Comparison of ENCODE assay signal across 1 cellular context in the genomic region with DNA sequence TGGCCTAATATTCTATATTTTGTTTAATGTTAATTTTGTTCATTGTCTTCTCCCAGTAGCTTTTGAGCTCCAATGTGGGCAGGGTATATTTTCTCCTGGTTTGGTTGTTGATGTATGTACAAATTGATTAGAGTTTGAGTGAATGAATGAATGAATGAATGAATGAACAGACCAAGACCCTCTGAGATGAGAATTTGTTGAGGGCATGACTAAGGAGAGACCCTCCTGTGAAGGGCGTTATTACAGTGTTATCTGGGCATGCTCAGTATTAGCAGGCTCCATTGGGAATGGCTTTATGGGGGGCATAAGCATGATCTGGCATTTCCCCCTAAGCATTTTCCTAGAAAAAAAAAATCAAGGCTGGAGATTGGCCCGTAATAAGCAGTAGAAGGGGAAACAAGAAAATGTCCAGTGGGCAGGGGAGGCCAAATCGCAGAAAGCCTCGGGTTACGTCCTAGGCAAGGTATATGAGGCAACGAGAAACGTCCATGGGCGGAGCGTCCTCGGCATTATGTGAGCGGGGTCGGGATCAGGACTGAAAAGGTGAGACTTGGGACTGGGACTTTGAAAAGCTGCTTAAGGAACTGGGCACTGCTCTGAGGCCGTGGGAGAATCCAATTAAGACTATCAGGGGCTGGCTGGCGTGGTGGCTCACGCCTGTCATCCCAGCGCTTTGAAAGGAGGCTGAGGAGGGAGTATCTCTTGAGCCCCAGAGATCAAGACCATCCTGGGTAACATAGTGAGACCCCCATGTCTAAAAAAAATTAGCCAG.
TF ChIP-seq lines count a peak whose summit lies in the region.

No MANE protein-coding gene starts in this region.

TF ChIP-seq in K562, 482 proteins besides CTCF, POLR2A, EP300 and RAD21:
- TF ChIP-seq CEBPG (CRISPR knock-in tag; IDR thresholded peaks at IDR 0.05) (peak; percentile 23; the same call in 1 of the 2 replicates), CEBPG (tag; conservative IDR thresholded peaks at IDR 0.05 in 1 of 2, IDR thresholded peaks at IDR 0.05 in 1 of 2) (peak in 1 of 2 experiments; percentile 24; a peak in 1 of 4 replicates), PHF8 (IDR thresholded peaks at IDR 0.05; ENCODE audit: borderline replicate concordance, low read length) (no peak), ZNF24 (IDR thresholded peaks at IDR 0.05) (peak; percentile 80), TCF7 (IDR thresholded peaks at IDR 0.05; ENCODE audit: borderline replicate concordance) (no peak), ZBTB7A (IDR thresholded peaks at IDR 0.05; ENCODE audit: borderline replicate concordance, control insufficient read depth, low read depth, low read length) (no peak), PURB (CRISPR knock-in tag; IDR thresholded peaks at IDR 0.05; ENCODE audit: low read depth) (no peak), CEBPB (tag; IDR thresholded peaks at IDR 0.05) (peak; percentile 31; the same call in 1 of the 2 replicates), SAP30 (IDR thresholded peaks at IDR 0.05; ENCODE audit: borderline replicate concordance, insufficient read depth, low read depth, low read length, poor library complexity, severe bottlenecking) (peak; percentile 15), MYNN (IDR thresholded peaks at IDR 0.05) (no peak), MYNN (CRISPR knock-in tag; IDR thresholded peaks at IDR 0.05) (no peak), MCM7 (IDR thresholded peaks at IDR 0.05) (no peak)
- TF ChIP-seq, protein P1, sequence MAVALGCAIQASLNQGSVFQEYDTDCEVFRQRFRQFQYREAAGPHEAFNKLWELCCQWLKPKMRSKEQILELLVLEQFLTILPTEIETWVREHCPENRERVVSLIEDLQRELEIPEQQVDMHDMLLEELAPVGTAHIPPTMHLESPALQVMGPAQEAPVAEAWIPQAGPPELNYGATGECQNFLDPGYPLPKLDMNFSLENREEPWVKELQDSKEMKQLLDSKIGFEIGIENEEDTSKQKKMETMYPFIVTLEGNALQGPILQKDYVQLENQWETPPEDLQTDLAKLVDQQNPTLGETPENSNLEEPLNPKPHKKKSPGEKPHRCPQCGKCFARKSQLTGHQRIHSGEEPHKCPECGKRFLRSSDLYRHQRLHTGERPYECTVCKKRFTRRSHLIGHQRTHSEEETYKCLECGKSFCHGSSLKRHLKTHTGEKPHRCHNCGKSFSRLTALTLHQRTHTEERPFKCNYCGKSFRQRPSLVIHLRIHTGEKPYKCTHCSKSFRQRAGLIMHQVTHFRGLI (CRISPR knock-in tag; IDR thresholded peaks at IDR 0.05): no peak
- TF ChIP-seq, protein P2, sequence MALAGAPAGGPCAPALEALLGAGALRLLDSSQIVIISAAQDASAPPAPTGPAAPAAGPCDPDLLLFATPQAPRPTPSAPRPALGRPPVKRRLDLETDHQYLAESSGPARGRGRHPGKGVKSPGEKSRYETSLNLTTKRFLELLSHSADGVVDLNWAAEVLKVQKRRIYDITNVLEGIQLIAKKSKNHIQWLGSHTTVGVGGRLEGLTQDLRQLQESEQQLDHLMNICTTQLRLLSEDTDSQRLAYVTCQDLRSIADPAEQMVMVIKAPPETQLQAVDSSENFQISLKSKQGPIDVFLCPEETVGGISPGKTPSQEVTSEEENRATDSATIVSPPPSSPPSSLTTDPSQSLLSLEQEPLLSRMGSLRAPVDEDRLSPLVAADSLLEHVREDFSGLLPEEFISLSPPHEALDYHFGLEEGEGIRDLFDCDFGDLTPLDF (CRISPR knock-in tag; IDR thresholded peaks at IDR 0.05): peak; percentile 8; the same call in 1 of the 2 replicates
- TF ChIP-seq, protein P3, sequence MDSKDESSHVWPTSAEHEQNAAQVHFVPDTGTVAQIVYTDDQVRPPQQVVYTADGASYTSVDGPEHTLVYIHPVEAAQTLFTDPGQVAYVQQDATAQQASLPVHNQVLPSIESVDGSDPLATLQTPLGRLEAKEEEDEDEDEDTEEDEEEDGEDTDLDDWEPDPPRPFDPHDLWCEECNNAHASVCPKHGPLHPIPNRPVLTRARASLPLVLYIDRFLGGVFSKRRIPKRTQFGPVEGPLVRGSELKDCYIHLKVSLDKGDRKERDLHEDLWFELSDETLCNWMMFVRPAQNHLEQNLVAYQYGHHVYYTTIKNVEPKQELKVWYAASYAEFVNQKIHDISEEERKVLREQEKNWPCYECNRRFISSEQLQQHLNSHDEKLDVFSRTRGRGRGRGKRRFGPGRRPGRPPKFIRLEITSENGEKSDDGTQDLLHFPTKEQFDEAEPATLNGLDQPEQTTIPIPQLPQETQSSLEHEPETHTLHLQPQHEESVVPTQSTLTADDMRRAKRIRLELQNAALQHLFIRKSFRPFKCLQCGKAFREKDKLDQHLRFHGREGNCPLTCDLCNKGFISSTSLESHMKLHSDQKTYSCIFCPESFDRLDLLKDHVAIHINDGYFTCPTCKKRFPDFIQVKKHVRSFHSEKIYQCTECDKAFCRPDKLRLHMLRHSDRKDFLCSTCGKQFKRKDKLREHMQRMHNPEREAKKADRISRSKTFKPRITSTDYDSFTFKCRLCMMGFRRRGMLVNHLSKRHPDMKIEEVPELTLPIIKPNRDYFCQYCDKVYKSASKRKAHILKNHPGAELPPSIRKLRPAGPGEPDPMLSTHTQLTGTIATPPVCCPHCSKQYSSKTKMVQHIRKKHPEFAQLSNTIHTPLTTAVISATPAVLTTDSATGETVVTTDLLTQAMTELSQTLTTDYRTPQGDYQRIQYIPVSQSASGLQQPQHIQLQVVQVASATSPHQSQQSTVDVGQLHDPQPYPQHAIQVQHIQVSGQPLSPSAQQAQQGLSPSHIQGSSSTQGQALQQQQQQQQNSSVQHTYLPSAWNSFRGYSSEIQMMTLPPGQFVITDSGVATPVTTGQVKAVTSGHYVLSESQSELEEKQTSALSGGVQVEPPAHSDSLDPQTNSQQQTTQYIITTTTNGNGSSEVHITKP (IDR thresholded peaks at IDR 0.05; ENCODE audit: partially characterized antibody): peak; percentile 71
- TF ChIP-seq, protein P4, sequence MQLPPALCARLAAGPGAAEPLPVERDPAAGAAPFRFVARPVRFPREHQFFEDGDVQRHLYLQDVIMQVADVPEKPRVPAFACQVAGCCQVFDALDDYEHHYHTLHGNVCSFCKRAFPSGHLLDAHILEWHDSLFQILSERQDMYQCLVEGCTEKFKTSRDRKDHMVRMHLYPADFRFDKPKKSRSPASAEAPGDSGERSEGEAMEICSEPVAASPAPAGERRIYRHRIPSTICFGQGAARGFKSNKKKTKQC (CRISPR knock-in tag; IDR thresholded peaks at IDR 0.05): no peak
TF ChIP-seq in K562: peak in this region for 6.
